In the genomic region with DNA sequence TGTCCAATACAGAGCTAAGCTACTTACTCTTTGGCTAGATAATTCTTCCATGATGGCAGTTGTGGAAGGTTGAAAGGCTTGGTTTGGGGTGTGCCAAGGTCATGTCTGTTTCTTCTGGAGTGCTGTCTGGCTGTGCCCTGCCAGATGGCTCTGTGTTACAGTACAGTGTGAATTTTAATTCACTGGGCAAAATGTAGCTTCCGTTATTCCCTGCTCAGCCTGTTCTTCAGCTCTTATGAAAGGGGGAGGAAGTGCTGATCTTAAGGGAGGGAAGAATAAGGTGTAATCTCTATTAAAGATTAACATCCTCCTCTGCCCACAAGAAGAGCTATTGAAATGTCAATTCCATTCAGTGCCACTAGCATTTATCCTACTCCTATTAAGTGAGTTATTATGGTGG, we compare ENCODE assay signal across 22 cellular contexts. TPM values are rescaled to one million over a fixed set of nuclear protein-coding genes. Genes with fewer than 3 reads are reported as not detected.
DNase-seq lines count a peak whose midpoint lies in the region; ATAC-seq and TF ChIP-seq lines count a peak whose summit lies in the region.
"Had no signal": no experiment of that assay in that cellular context is flagged by ENCODE, and none has a peak within 500 bp of the region (broad histone marks: within the 10 kb centered on the region; RNA-seq: fewer than 3 reads in every experiment).

No MANE protein-coding gene starts in this region.

- peak overlapping the region; percentile 41 for H3K27ac Mint-ChIP-seq in activated T-helper 1 cell treated with anti-CD3 and anti-CD28 coated beads, Interleukin-12 subunit alpha, Interleukin-12 subunit beta, Interleukin-2, Interleukin-4 antibody, amounts not matched to agents 30 ng/mL and 10 ng/mL and 1 ng/mL, durations not matched to agents 14 hours and 24 hours and 36 hours
- H3K27ac Mint-ChIP-seq in memory B cell, result peak overlapping the region; percentile 35
- H3K27ac Mint-ChIP-seq: T-helper 2 cell treated with Interferon-gamma antibody and Interleukin-4, amounts not matched to agents 5 μg/mL and 100 μg/mL, for 36 hours had no signal

- TF ChIP-seq CTCF in OCI-LY7 (conservative IDR thresholded peaks at IDR 0.05; ENCODE audit: low read length), result no peak

- H4K20me1 ChIP-seq in OCI-LY7 (ENCODE audit: insufficient read depth, low read length), result no peaks in the 10 kb centered on the region

- peaks cover 54% of the 10 kb centered on the region for H3K36me3 Mint-ChIP-seq in activated T-helper 1 cell treated with anti-CD3 and anti-CD28 coated beads, Interleukin-12 subunit alpha, Interleukin-12 subunit beta, Interleukin-2, Interleukin-4 antibody, amounts not matched to agents 30 ng/mL and 10 ng/mL and 1 ng/mL, durations not matched to agents 14 hours and 24 hours and 36 hours (ENCODE audit: low read depth)
- peaks cover 31% of the 10 kb centered on the region for H3K36me3 Mint-ChIP-seq in memory B cell

- no peaks in the 10 kb centered on the region for H3K27me3 Mint-ChIP-seq in activated T-helper 1 cell treated with anti-CD3 and anti-CD28 coated beads, Interleukin-12 subunit alpha, Interleukin-12 subunit beta, Interleukin-2, Interleukin-4 antibody, amounts not matched to agents 30 ng/mL and 10 ng/mL and 1 ng/mL, durations not matched to agents 14 hours and 24 hours and 36 hours (ENCODE audit: insufficient read depth)
- no peaks in the 10 kb centered on the region for H3K27me3 Mint-ChIP-seq in memory B cell

- no peak for ATAC-seq in memory B cell (ENCODE audit: low read depth)
- ATAC-seq: activated CD4-positive, CD25-positive, alpha-beta regulatory T cell treated with anti-CD3 and anti-CD28 coated beads, Interleukin-2, amount 50 U/mL, for 24 hours had no signal

- no peaks in the 10 kb centered on the region for H3K4me1 ChIP-seq in OCI-LY7 (ENCODE audit: insufficient read depth, low read length, poor library complexity, severe bottlenecking)
- H3K4me1 ChIP-seq: BE2C had no signal

- no TSS peak for BruUV-seq in OCI-LY7 (replicated peaks; lab: Mats Ljungman, UMichigan)

- peaks cover 97% of the 10 kb centered on the region for H3K36me3 ChIP-seq in OCI-LY7 (ENCODE audit: insufficient read depth, low read length)
- H3K36me3 ChIP-seq: ovary had no signal

- H3K9me3 Mint-ChIP-seq in activated T-helper 1 cell treated with anti-CD3 and anti-CD28 coated beads, Interleukin-12 subunit alpha, Interleukin-12 subunit beta, Interleukin-2, Interleukin-4 antibody, amounts not matched to agents 30 ng/mL and 10 ng/mL and 1 ng/mL, durations not matched to agents 14 hours and 24 hours and 36 hours, result no peaks in the 10 kb centered on the region
- no peaks in the 10 kb centered on the region for H3K9me3 Mint-ChIP-seq in memory B cell
- H3K9me3 Mint-ChIP-seq: T-helper 2 cell treated with Interferon-gamma antibody and Interleukin-4, amounts not matched to agents 5 μg/mL and 100 μg/mL, for 36 hours had no signal

- no peak overlapping the region for H3K4me3 ChIP-seq in OCI-LY7 (ENCODE audit: low read depth, low read length, poor library complexity, severe bottlenecking)
- H3K4me3 ChIP-seq: lung, ovary, transverse colon had no signal

- DNase-seq in Caki2 (ENCODE audit: low read depth), result peak; percentile 18
- peak; percentile 36 for DNase-seq in DMS 273 treated with DMSO at 0.1 percent for 48 hours (lab: John Stamatoyannopoulos, UW)
- no peak for DNase-seq in activated T-helper 1 cell treated with anti-CD3 and anti-CD28 coated beads, Interleukin-12 subunit alpha, Interleukin-12 subunit beta, Interleukin-2, Interleukin-4 antibody, amounts not matched to agents 30 ng/mL and 10 ng/mL and 1 ng/mL, durations not matched to agents 14 hours and 24 hours and 36 hours (ENCODE audit: low spot score)
- no peak for DNase-seq in memory B cell (ENCODE audit: low spot score in 2 of 2)
- no peak for DNase-seq in OCI-LY7 (ENCODE audit: low spot score)
- no peak for DNase-seq in erythroblast (lab: John Stamatoyannopoulos, UW)
- DNase-seq in islet precursor cell, result no peak
- DNase-seq: activated effector memory CD4-positive, alpha-beta T cell treated with anti-CD3 and anti-CD28 coated beads, Interleukin-2, amount 50 U/mL, for 16 hours; aorta; BE2C; central memory CD4-positive, alpha-beta T cell; COR-L47; effector CD4-positive, alpha-beta T cell; NCI-H2029; NCI-H526; ovary; stimulated activated CD4-positive, alpha-beta T cell treated with anti-CD3 and anti-CD28 coated beads, Interleukin-1b, Interleukin-23, amount 100 ng/mL, for 48 hours; stimulated activated naive CD4-positive, alpha-beta T cell treated with Interleukin-2 at 50 U/mL for 16 hours; transverse colon had no signal

- peaks cover 24% of the 10 kb centered on the region for H3K4me1 Mint-ChIP-seq in activated T-helper 1 cell treated with anti-CD3 and anti-CD28 coated beads, Interleukin-12 subunit alpha, Interleukin-12 subunit beta, Interleukin-2, Interleukin-4 antibody, amounts not matched to agents 30 ng/mL and 10 ng/mL and 1 ng/mL, durations not matched to agents 14 hours and 24 hours and 36 hours (ENCODE audit: low read depth)
- peaks cover 2% of the 10 kb centered on the region for H3K4me1 Mint-ChIP-seq in memory B cell

- no peaks in the 10 kb centered on the region for H3K9me3 ChIP-seq in OCI-LY7 (ENCODE audit: low read length)
- H3K9me3 ChIP-seq: BE2C, ovary, transverse colon had no signal

- no peak overlapping the region for H3K4me2 ChIP-seq in OCI-LY7 (ENCODE audit: low read length)

- POLR2A ChIA-PET in OCI-LY7 (lab: Charles Lee), result interaction anchor here (0.6 to 1.1 kb wide), 4 partner anchors 26 to 639 kb away, joined by 3 to 4 read pairs (median 4); no protein-coding TSS in a partner anchor

- no peak for TF ChIP-seq POLR2A in erythroblast (IDR thresholded peaks at IDR 0.05; ENCODE audit: low read length)

- H3K9me2 ChIP-seq in OCI-LY7 (ENCODE audit: insufficient read depth, low read length), result no peaks in the 10 kb centered on the region

- no peaks in the 10 kb centered on the region for H3K79me2 ChIP-seq in OCI-LY7 (ENCODE audit: insufficient read depth, low read depth, low read length)

- intact Hi-C loops in activated T-helper 1 cell treated with anti-CD3 and anti-CD28 coated beads, Interleukin-12 subunit alpha, Interleukin-12 subunit beta, Interleukin-2, Interleukin-4 antibody, amounts not matched to agents 30 ng/mL and 10 ng/mL and 1 ng/mL, durations not matched to agents 14 hours and 24 hours and 36 hours (cut with micrococcal nuclease), result loop anchor here (10.0 kb wide), 1 partner anchor 621 kb away; no protein-coding TSS in a partner anchor
- intact Hi-C loops in OCI-LY7 (cut with micrococcal nuclease; ENCODE audit: unreplicated experiment), result loop anchor here (10.0 kb wide), 2 partner anchors 301 to 431 kb away; no protein-coding TSS in a partner anchor

- in situ Hi-C loops in Caki2 (cut with HindIII; ENCODE audit: low pct_unique_long_range_greater_than_20kb, low sequenced_read_pairs), result no loop called here

- H3K27ac ChIP-seq in OCI-LY7 (ENCODE audit: low read depth, low read length, poor library complexity, severe bottlenecking), result no peak overlapping the region
- H3K27ac ChIP-seq: ovary, transverse colon had no signal

- H2AFZ ChIP-seq in OCI-LY7 (ENCODE audit: low read length), result no peak overlapping the region

- no peak overlapping the region for H3K4me3 Mint-ChIP-seq in activated T-helper 1 cell treated with anti-CD3 and anti-CD28 coated beads, Interleukin-12 subunit alpha, Interleukin-12 subunit beta, Interleukin-2, Interleukin-4 antibody, amounts not matched to agents 30 ng/mL and 10 ng/mL and 1 ng/mL, durations not matched to agents 14 hours and 24 hours and 36 hours
- H3K4me3 Mint-ChIP-seq in memory B cell, result no peak overlapping the region
- H3K4me3 Mint-ChIP-seq: T-helper 2 cell treated with Interferon-gamma antibody and Interleukin-4, amounts not matched to agents 5 μg/mL and 100 μg/mL, for 36 hours had no signal

- CTCF ChIA-PET in OCI-LY7 (lab: Charles Lee; ENCODE audit: unreplicated experiment), result interaction anchor here (0.5 kb wide), 1 partner anchor 35 kb away, joined by 3 read pairs; no protein-coding TSS in a partner anchor

RNA-seq across cellular contexts. Expression of a gene that starts 52.2 kb away (rescaled TPM):
- total RNA-seq in Caki2 (2014; rRNA removed; shearing (Covaris generic); ENCODE audit: low replicate concordance), result 70.6 and 106 TPM in 2 replicates
- total RNA-seq in activated T-helper 1 cell treated with anti-CD3 and anti-CD28 coated beads, Interleukin-12 subunit alpha, Interleukin-12 subunit beta, Interleukin-2, Interleukin-4 antibody, amounts not matched to agents 30 ng/mL and 10 ng/mL and 1 ng/mL, durations not matched to agents 14 hours and 24 hours and 36 hours, result 281 and 292 TPM in 2 replicates
- 111 and 112 TPM in 2 replicates for total RNA-seq in OCI-LY7 (2014; rRNA removed; shearing (Covaris generic))
- total RNA-seq in OCI-LY7 (2022), result 221 and 225 TPM in 2 replicates

Comparison
In these comparisons a context has a peak if more than half of its experiments do, and no peak if none do; other contexts are left out.
1. DNase-seq: peak in Caki2 (single experiment) and DMS 273 treated with DMSO at 0.1 percent for 48 hours (single experiment); none in activated T-helper 1 cell treated with anti-CD3 and anti-CD28 coated beads, Interleukin-12 subunit alpha, Interleukin-12 subunit beta, Interleukin-2, Interleukin-4 antibody, amounts not matched to agents 30 ng/mL and 10 ng/mL and 1 ng/mL, durations not matched to agents 14 hours and 24 hours and 36 hours (single experiment), memory B cell (0 of 2), OCI-LY7 (single experiment), erythroblast (0 of 2) and islet precursor cell (single experiment).